ENCODE assay signal across 19 cellular contexts in genomic region chr13:113595131-113595530, GRCh38. TPM values are rescaled to one million over a fixed set of nuclear protein-coding genes. Genes with fewer than 3 reads are reported as not detected.
DNase-seq lines count a peak whose midpoint lies in the region; ATAC-seq and TF ChIP-seq lines count a peak whose summit lies in the region.
"Had no signal": no experiment of that assay in that cellular context is flagged by ENCODE, and none has a peak within 500 bp of the region (broad histone marks: within the 10 kb centered on the region; RNA-seq: fewer than 3 reads in every experiment).

No MANE protein-coding gene starts in this region.

- H3K4me3 Mint-ChIP-seq in chondrocyte (ENCODE audit: unreplicated experiment), result no peak overlapping the region
- H3K4me3 Mint-ChIP-seq: GM23338 had no signal

- no peak overlapping the region for H3K27ac Mint-ChIP-seq in chondrocyte (ENCODE audit: unreplicated experiment)
- H3K27ac Mint-ChIP-seq: GM23338 had no signal

- no peak overlapping the region for H3K4me2 ChIP-seq in osteoblast (ENCODE audit: insufficient read depth, low read length)
- H3K4me2 ChIP-seq: GM23338, KMS-11 had no signal

- H4K20me1 ChIP-seq in osteoblast (ENCODE audit: insufficient read depth, low read length), result peaks cover 64% of the 10 kb centered on the region

- H3K4me1 ChIP-seq in osteoblast (ENCODE audit: insufficient read depth, low read length) (no peaks in the 10 kb centered on the region), transverse colon (no peaks in the 10 kb centered on the region)

- peaks cover 81% of the 10 kb centered on the region for H3K79me2 ChIP-seq in osteoblast (ENCODE audit: insufficient read depth, low read length)

- no peak for TF ChIP-seq CTCF in chondrocyte (IDR thresholded peaks at IDR 0.05)
- TF ChIP-seq CTCF in osteoblast (IDR thresholded peaks at IDR 0.05; ENCODE audit: extremely low read depth, low read depth, low read length), result no peak
- no peak for TF ChIP-seq CTCF in transverse colon (IDR thresholded peaks at IDR 0.05)

- 90 to 100% methylated on average over 1 to 8 of the region's 8 CpGs for WGBS in transverse colon (ENCODE audit: low coverage in 1 of 2), 2 donors

- no peaks in the 10 kb centered on the region for H3K27me3 Mint-ChIP-seq in chondrocyte (ENCODE audit: low read depth)

- H3K9me3 ChIP-seq in osteoblast (ENCODE audit: low read depth, low read length), result no peaks in the 10 kb centered on the region
- no peaks in the 10 kb centered on the region for H3K9me3 ChIP-seq in transverse colon
- H3K9me3 ChIP-seq: MG63 had no signal

- peaks cover 30% of the 10 kb centered on the region for H3K36me3 ChIP-seq in osteoblast (ENCODE audit: insufficient read depth, low read length)
- peaks cover 0 to 5% (median 0%) of the 10 kb centered on the region in 4 donors for H3K36me3 ChIP-seq in transverse colon

- H3K4me3 ChIP-seq in osteoblast (ENCODE audit: insufficient read depth, low read length), result no peak overlapping the region
- no peak overlapping the region for H3K4me3 ChIP-seq in transverse colon
- H3K4me3 ChIP-seq: GM23338, MG63 had no signal

- TF ChIP-seq POLR2A in transverse colon (IDR thresholded peaks at IDR 0.05), result no peak

- H3K27me3 ChIP-seq in osteoblast (ENCODE audit: insufficient read depth, low read length) (no peaks in the 10 kb centered on the region), transverse colon (no peaks in the 10 kb centered on the region)
- H3K27me3 ChIP-seq: MG63 had no signal

- H2AFZ ChIP-seq in osteoblast (ENCODE audit: low read length), result no peak overlapping the region
- H2AFZ ChIP-seq: GM23338 had no signal

- intact Hi-C loops in transverse colon (cut with DNase I; ENCODE audit: low total_unique reads), result no loop called here

- H3K9me3 Mint-ChIP-seq in chondrocyte (ENCODE audit: low read depth), result no peaks in the 10 kb centered on the region

- H3K36me3 Mint-ChIP-seq in chondrocyte (ENCODE audit: low read depth), result peaks cover 7% of the 10 kb centered on the region

- H3K4me1 Mint-ChIP-seq in chondrocyte (ENCODE audit: low read depth), result no peaks in the 10 kb centered on the region
- H3K4me1 Mint-ChIP-seq: GM23338 had no signal

- no peak for ATAC-seq in GM21367 (IDR thresholded peaks at IDR 0.05; ENCODE audit: unreplicated experiment)
- ATAC-seq in esophagus mucosa, result no peak
- ATAC-seq: GM23338, HepG2 had no signal

- peak; percentile 27 for DNase-seq in activated effector memory CD4-positive, alpha-beta T cell treated with anti-CD3 and anti-CD28 coated beads, Interleukin-2, amount 50 U/mL, for 16 hours
- DNase-seq in activated effector memory CD4-positive, alpha-beta T cell treated with Interleukin-2 at 50 U/mL for 16 hours, result no peak
- DNase-seq in chondrocyte (ENCODE audit: low spot score) (peak; percentile 20), osteoblast (ENCODE audit: insufficient read length, low spot score, missing footprints) (peak; percentile 68), transverse colon (peak; percentile 3), NCI-H1436 (lab: John Stamatoyannopoulos, UW) (no peak)
- DNase-seq: COR-L47, MG63, NCI-H1105 treated with DMSO at 0.1 percent for 48 hours, NCI-H1930, NCI-H2171, NCI-H774, SHP77 had no signal

- in situ Hi-C loops in transverse colon (cut with MboI; ENCODE audit: low pct_ligation_motif_present in 1 of 4, low pct_unique_long_range_greater_than_20kb in 1 of 4, low sequenced_read_pairs in 3 of 4), result no loop called here

- no peak for TF ChIP-seq EP300 in transverse colon (IDR thresholded peaks at IDR 0.05; ENCODE audit: low read depth)

- no peak overlapping the region for H3K27ac ChIP-seq in osteoblast (ENCODE audit: low read depth, low read length)
- H3K27ac ChIP-seq in transverse colon, result no peak overlapping the region
- H3K27ac ChIP-seq: C4-2B, KMS-11 had no signal

RNA-seq across cellular contexts. Expression of gene TFDP1, which starts 10.6 kb away (rescaled TPM):
- 52.8 to 76.0 TPM (median 54.3 TPM) in 3 replicates for total RNA-seq in chondrocyte
- 48.6 and 56.8 TPM in 2 replicates for total RNA-seq in osteoblast
- 100 to 1,000 TPM in 1 of 4 donors, 10 to 100 TPM in 3; 24.3 to 164 (median 49.1) TPM for total RNA-seq in transverse colon
- 82.2 TPM for total RNA-seq in esophagus mucosa

Comparison
In these comparisons a context has a peak if more than half of its experiments do, and no peak if none do; other contexts are left out.
1. DNase-seq: peak in activated effector memory CD4-positive, alpha-beta T cell treated with anti-CD3 and anti-CD28 coated beads, Interleukin-2, amount 50 U/mL, for 16 hours (single experiment), chondrocyte (single experiment), osteoblast (single experiment) and transverse colon (single experiment); none in activated effector memory CD4-positive, alpha-beta T cell treated with Interleukin-2 at 50 U/mL for 16 hours (single experiment) and NCI-H1436 (single experiment).